Comparison of ENCODE assay signal across 10 cellular contexts in genomic region chr5:42990892-42991291, GRCh38. TPM values are rescaled to one million over a fixed set of nuclear protein-coding genes. Genes with fewer than 3 reads are reported as not detected.
A peak's percentile ranks its signal among the peaks of the same experiment; 100 is the strongest.
DNase-seq lines count a peak whose midpoint lies in the region; ATAC-seq and TF ChIP-seq lines count a peak whose summit lies in the region.
"Had no signal": no experiment of that assay in that cellular context is flagged by ENCODE, and none has a peak within 500 bp of the region (broad histone marks: within the 10 kb centered on the region; RNA-seq: fewer than 3 reads in every experiment).

No MANE protein-coding gene starts in this region.

- POLR2A ChIA-PET in activated CD8-positive, alpha-beta T cell treated with anti-CD3 and anti-CD28 coated beads for 36 hours (lab: Charles Lee), result interaction anchor here (0.5 to 10.2 kb wide), 13 partner anchors 17 to 131 kb away, joined by 3 to 169 read pairs (median 17); partner anchors contain the start of gene ANXA2R

- H3K4me3 Mint-ChIP-seq in activated CD8-positive, alpha-beta T cell treated with anti-CD3 and anti-CD28 coated beads for 36 hours, result peak overlapping the region; percentile 90
- peak overlapping the region; percentile 87 to 100 (median 99) for H3K4me3 Mint-ChIP-seq in immature natural killer cell
- peak overlapping the region; percentile 93 for H3K4me3 Mint-ChIP-seq in stimulated activated effector memory CD8-positive, alpha-beta T cell treated with anti-CD3 and anti-CD28 coated beads, Interleukin-12 subunit alpha, Interleukin-12 subunit beta, amount 100 ng/mL, for 72 hours

- DNase-seq in HL-60 (ENCODE audit: low read depth in 1 of 2, low spot score in 1 of 2), result no peak
- DNase-seq in activated CD8-positive, alpha-beta T cell treated with anti-CD3 and anti-CD28 coated beads for 36 hours, result no peak
- DNase-seq in immature natural killer cell, result no peak
- no peak for DNase-seq in stimulated activated effector memory CD8-positive, alpha-beta T cell treated with anti-CD3 and anti-CD28 coated beads, Interleukin-12 subunit alpha, Interleukin-12 subunit beta, amount 100 ng/mL, for 72 hours (ENCODE audit: low spot score in 2 of 2)
- no peak for DNase-seq in putamen (ENCODE audit: low spot score)
- DNase-seq in NCI-H524 (lab: John Stamatoyannopoulos, UW), result no peak
- no peak for DNase-seq in NOMO-1 treated with dmso at 0.1 percent for 144 hours (lab: John Stamatoyannopoulos, UW; ENCODE audit: unreplicated experiment)
- DNase-seq: GM23248; NCI-H82; stimulated activated CD8-positive, alpha-beta memory T cell treated with anti-CD3 and anti-CD28 coated beads, Interleukin-4, amount 100 ng/mL, for 48 hours had no signal

- peak overlapping the region; percentile 98 for H3K27ac ChIP-seq in HL-60 (replicated peaks)
- H3K27ac ChIP-seq: GM23248 had no signal

- no peak overlapping the region for H3K4me3 ChIP-seq in HL-60 (replicated peaks; ENCODE audit: insufficient read depth, low read length)

- peak overlapping the region; percentile 99 for H3K27ac Mint-ChIP-seq in activated CD8-positive, alpha-beta T cell treated with anti-CD3 and anti-CD28 coated beads for 36 hours
- peak overlapping the region; percentile 100 for H3K27ac Mint-ChIP-seq in immature natural killer cell
- peak overlapping the region; percentile 99 for H3K27ac Mint-ChIP-seq in stimulated activated effector memory CD8-positive, alpha-beta T cell treated with anti-CD3 and anti-CD28 coated beads, Interleukin-12 subunit alpha, Interleukin-12 subunit beta, amount 100 ng/mL, for 72 hours

- TF ChIP-seq CTCF in HL-60 (IDR thresholded peaks at IDR 0.05; ENCODE audit: insufficient read depth, low read length), result no peak
- TF ChIP-seq CTCF in activated CD8-positive, alpha-beta T cell treated with anti-CD3 and anti-CD28 coated beads for 36 hours (IDR thresholded peaks at IDR 0.05), result no peak

- CTCF ChIA-PET in activated CD8-positive, alpha-beta T cell treated with anti-CD3 and anti-CD28 coated beads for 36 hours (lab: Charles Lee), result interaction anchor here (0.8 to 9.6 kb wide), 5 partner anchors 17 to 80 kb away, joined by 5 to 132 read pairs (median 70); no protein-coding TSS in a partner anchor

- H3K9me3 Mint-ChIP-seq in activated CD8-positive, alpha-beta T cell treated with anti-CD3 and anti-CD28 coated beads for 36 hours, result peaks cover 5% of the 10 kb centered on the region
- no peaks in the 10 kb centered on the region for H3K9me3 Mint-ChIP-seq in immature natural killer cell
- no peaks in the 10 kb centered on the region for H3K9me3 Mint-ChIP-seq in stimulated activated effector memory CD8-positive, alpha-beta T cell treated with anti-CD3 and anti-CD28 coated beads, Interleukin-12 subunit alpha, Interleukin-12 subunit beta, amount 100 ng/mL, for 72 hours

- peaks cover 25% of the 10 kb centered on the region for H3K36me3 Mint-ChIP-seq in activated CD8-positive, alpha-beta T cell treated with anti-CD3 and anti-CD28 coated beads for 36 hours (ENCODE audit: low read depth)
- H3K36me3 Mint-ChIP-seq in immature natural killer cell, result peaks cover 4 to 14% (median 12%) of the 10 kb centered on the region in 3 donors
- peaks cover 47% of the 10 kb centered on the region for H3K36me3 Mint-ChIP-seq in stimulated activated effector memory CD8-positive, alpha-beta T cell treated with anti-CD3 and anti-CD28 coated beads, Interleukin-12 subunit alpha, Interleukin-12 subunit beta, amount 100 ng/mL, for 72 hours

- ATAC-seq in activated CD8-positive, alpha-beta T cell treated with anti-CD3 and anti-CD28 coated beads for 36 hours, result no peak
- no peak for ATAC-seq in stimulated activated effector memory CD8-positive, alpha-beta T cell treated with anti-CD3 and anti-CD28 coated beads, Interleukin-12 subunit alpha, Interleukin-12 subunit beta, amount 100 ng/mL, for 72 hours

- H3K27me3 ChIP-seq in HL-60 (ENCODE audit: insufficient read depth, poor library complexity, severe bottlenecking), result no peaks in the 10 kb centered on the region

- intact Hi-C loops in activated CD8-positive, alpha-beta T cell treated with anti-CD3 and anti-CD28 coated beads for 36 hours (cut with micrococcal nuclease), result loop anchor here (10.0 kb wide), 1 partner anchor 494 kb away; the partner anchor contains the start of gene TMEM267

- no peaks in the 10 kb centered on the region for H3K27me3 Mint-ChIP-seq in activated CD8-positive, alpha-beta T cell treated with anti-CD3 and anti-CD28 coated beads for 36 hours
- H3K27me3 Mint-ChIP-seq in immature natural killer cell (ENCODE audit: low read depth in 3 of 3), result peaks cover 34 to 53% (median 46%) of the 10 kb centered on the region in 3 donors

- peaks cover 43% of the 10 kb centered on the region for H3K4me1 Mint-ChIP-seq in activated CD8-positive, alpha-beta T cell treated with anti-CD3 and anti-CD28 coated beads for 36 hours (ENCODE audit: low read depth)
- peaks cover 78 to 79% of the 10 kb centered on the region in 2 donors for H3K4me1 Mint-ChIP-seq in immature natural killer cell
- peaks cover 55% of the 10 kb centered on the region for H3K4me1 Mint-ChIP-seq in stimulated activated effector memory CD8-positive, alpha-beta T cell treated with anti-CD3 and anti-CD28 coated beads, Interleukin-12 subunit alpha, Interleukin-12 subunit beta, amount 100 ng/mL, for 72 hours

RNA-seq across cellular contexts. Expression of gene ANXA2R, which starts 49.2 kb away (rescaled TPM):
- 10 to 100 TPM in 1 of 2 experiments, 1 to 10 TPM in 1; 8.0 to 10.4 TPM for total RNA-seq in activated CD8-positive, alpha-beta T cell treated with anti-CD3 and anti-CD28 coated beads for 36 hours
- 10 to 100 TPM; 35.3 to 53.0 (median 44.3) TPM for polyA plus RNA-seq in immature natural killer cell
